In genomic region chrX:22922961-22923360, GRCh38 we compare ENCODE assay signal across 16 cellular contexts.
DNase-seq lines count a peak whose midpoint lies in the region; ATAC-seq, FAIRE-seq and TF ChIP-seq lines count a peak whose summit lies in the region.
"Had no signal": no experiment of that assay in that cellular context is flagged by ENCODE, and none has a peak within 500 bp of the region (broad histone marks: within the 10 kb centered on the region; RNA-seq: fewer than 3 reads in every experiment).

No MANE protein-coding gene starts in this region.

- ATAC-seq in HepG2 (no peak), right lobe of liver (no peak)
- ATAC-seq in effector memory CD8-positive, alpha-beta T cell (replicated peaks): no peak

- no peaks in the 10 kb centered on the region for H4K20me1 ChIP-seq in HepG2 (ENCODE audit: insufficient read depth, low read length)

- TF ChIP-seq POLR2A in HepG2 (IDR thresholded peaks at IDR 0.05; ENCODE audit: insufficient read depth in 1 of 2, low read depth in 2 of 2, low read length in 2 of 2) (no peak), right lobe of liver (IDR thresholded peaks at IDR 0.05) (no peak)

- H3K36me3 Mint-ChIP-seq in CD8-positive, alpha-beta memory T cell: no peaks in the 10 kb centered on the region
- no peaks in the 10 kb centered on the region for H3K36me3 Mint-ChIP-seq in effector memory CD8-positive, alpha-beta T cell (ENCODE audit: insufficient read depth)
- H3K36me3 Mint-ChIP-seq: activated CD4-positive, alpha-beta memory T cell treated with anti-CD3 and anti-CD28 coated beads for 36 hours had no signal

- no peak for TF ChIP-seq RAD21 in HepG2 (CRISPR knock-in tag; IDR thresholded peaks at IDR 0.05)

- no TSS peak for BruUV-seq in HepG2 (replicated peaks; lab: Mats Ljungman, UMichigan)

- no peaks in the 10 kb centered on the region for H3K9me3 ChIP-seq in HepG2 (ENCODE audit: low read length)
- no peaks in the 10 kb centered on the region for H3K9me3 ChIP-seq in right lobe of liver
- H3K9me3 ChIP-seq in adipocyte (ENCODE audit: control insufficient read depth, low read length): no peaks in the 10 kb centered on the region
- no peaks in the 10 kb centered on the region for H3K9me3 ChIP-seq in CD8-positive, alpha-beta memory T cell (ENCODE audit: low read length)
- H3K9me3 ChIP-seq: thyroid gland had no signal

- no peak for FAIRE-seq in HepG2 (lab: Jason Lieb, UNC)
- FAIRE-seq: frontal cortex, TTC549 had no signal

- H3K9ac ChIP-seq in HepG2 (ENCODE audit: insufficient read depth, low read depth, low read length) (no peak overlapping the region), adipocyte (ENCODE audit: low read length) (no peak overlapping the region)

- H3K79me2 ChIP-seq in HepG2 (ENCODE audit: insufficient read depth, low read length): no peaks in the 10 kb centered on the region

- intact Hi-C loops in HepG2 (cut with micrococcal nuclease; ENCODE audit: unreplicated experiment) (no loop called here), right lobe of liver (cut with DNase I) (no loop called here)

- TF ChIP-seq CTCF in HepG2 (CRISPR knock-in tag; IDR thresholded peaks at IDR 0.05) (no peak), right lobe of liver (IDR thresholded peaks at IDR 0.05) (no peak), fibroblast of the aortic adventitia (IDR thresholded peaks at IDR 0.05; ENCODE audit: insufficient read depth, low read length) (no peak)

- H3K27me3 Mint-ChIP-seq in CD8-positive, alpha-beta memory T cell: no peaks in the 10 kb centered on the region
- H3K27me3 Mint-ChIP-seq in effector memory CD8-positive, alpha-beta T cell: no peaks in the 10 kb centered on the region
- H3K27me3 Mint-ChIP-seq: activated CD4-positive, alpha-beta memory T cell treated with anti-CD3 and anti-CD28 coated beads for 36 hours had no signal

- no peak overlapping the region for H2AFZ ChIP-seq in HepG2 (ENCODE audit: low read length)

- peaks cover 0 to 2% (median 0%) of the 10 kb centered on the region in 5 donors for H3K9me3 Mint-ChIP-seq in CD8-positive, alpha-beta memory T cell
- peaks cover 0 to 11% of the 10 kb centered on the region in 2 donors for H3K9me3 Mint-ChIP-seq in effector memory CD8-positive, alpha-beta T cell
- H3K9me3 Mint-ChIP-seq: activated CD4-positive, alpha-beta memory T cell treated with anti-CD3 and anti-CD28 coated beads for 36 hours; activated T-helper 1 cell treated with anti-CD3 and anti-CD28 coated beads, Interleukin-12 subunit alpha, Interleukin-12 subunit beta, Interleukin-2, Interleukin-4 antibody, amounts not matched to agents 30 ng/mL and 10 ng/mL and 1 ng/mL, durations not matched to agents 14 hours and 24 hours and 36 hours; nephron progenitor cell had no signal

- POLR2A ChIA-PET in HepG2 (lab: Yijun Ruan, JAX): no interaction called here
- POLR2A ChIA-PET in CD8-positive, alpha-beta memory T cell (lab: Charles Lee): no interaction called here

- TF ChIP-seq EP300 in HepG2 (IDR thresholded peaks at IDR 0.05; ENCODE audit: low read depth in 2 of 2, low read length in 2 of 2) (no peak), HepG2 (CRISPR knock-in tag; IDR thresholded peaks at IDR 0.05; ENCODE audit: borderline replicate concordance) (no peak)

- H3K36me3 ChIP-seq in HepG2 (replicated peaks in 1 of 2; ENCODE audit: control insufficient read depth in 1 of 2, insufficient read depth in 2 of 2, low read length in 2 of 2) (no peaks in the 10 kb centered on the region), right lobe of liver (no peaks in the 10 kb centered on the region), adipocyte (ENCODE audit: control insufficient read depth, insufficient read depth, low read length, severe bottlenecking) (no peaks in the 10 kb centered on the region)
- no peaks in the 10 kb centered on the region for H3K36me3 ChIP-seq in CD8-positive, alpha-beta memory T cell (ENCODE audit: insufficient read depth, low read length)
- H3K36me3 ChIP-seq: thyroid gland had no signal

- H3K4me2 ChIP-seq in HepG2 (ENCODE audit: low read depth, low read length): no peak overlapping the region

- H3K4me3 ChIP-seq in HepG2 (replicated peaks in 1 of 3; ENCODE audit: insufficient read depth in 1 of 3, low read depth in 2 of 3, low read length in 3 of 3) (no peak overlapping the region), right lobe of liver (no peak overlapping the region), adipocyte (ENCODE audit: low read length) (no peak overlapping the region), fibroblast of the aortic adventitia (ENCODE audit: low read depth, low read length) (no peak overlapping the region)
- H3K4me3 ChIP-seq in CD8-positive, alpha-beta memory T cell (ENCODE audit: low read length): no peak overlapping the region
- H3K4me3 ChIP-seq: thyroid gland had no signal

- in situ Hi-C loops in HepG2 (cut with HindIII; ENCODE audit: extremely low pct_ligation_motif_present, low pct_unique_long_range_greater_than_20kb): no loop called here

- CTCF ChIA-PET in HepG2 (lab: Yijun Ruan, JAX; ENCODE audit: low intra/inter-chr PET ratio, low total read pairs): no interaction called here
- CTCF ChIA-PET in CD8-positive, alpha-beta memory T cell (lab: Charles Lee): no interaction called here

- H3K4me1 ChIP-seq in HepG2 (ENCODE audit: insufficient read depth, low read length): no peaks in the 10 kb centered on the region
- no peaks in the 10 kb centered on the region for H3K4me1 ChIP-seq in right lobe of liver
- no peaks in the 10 kb centered on the region for H3K4me1 ChIP-seq in adipocyte (ENCODE audit: control insufficient read depth, insufficient read depth, low read length)
- H3K4me1 ChIP-seq in CD8-positive, alpha-beta memory T cell (ENCODE audit: insufficient read depth, low read length): no peaks in the 10 kb centered on the region
- H3K4me1 ChIP-seq: thyroid gland had no signal

- DNase-seq in HepG2 (ENCODE audit: low spot score) (no peak), right lobe of liver (no peak), adipocyte (ENCODE audit: low read depth) (peak; percentile 30), fibroblast of the aortic adventitia (ENCODE audit: low read depth) (peak; percentile 82), NCI-H2029 treated with DMSO at 0.1 percent for 48 hours (lab: John Stamatoyannopoulos, UW) (no peak)
- no peak for DNase-seq in CD8-positive, alpha-beta memory T cell
- DNase-seq in stimulated activated CD4-positive, alpha-beta T cell treated with anti-CD3 and anti-CD28 coated beads, Interleukin-4, amount 100 ng/mL, for 4 hours: no peak
- DNase-seq in effector memory CD8-positive, alpha-beta T cell: no peak
- DNase-seq: activated CD4-positive, alpha-beta memory T cell treated with anti-CD3 and anti-CD28 coated beads for 36 hours; anterior cingulate cortex; NCI-H1105; nephron progenitor cell; thyroid gland had no signal

- H3K27me3 ChIP-seq in HepG2 (ENCODE audit: control insufficient read depth in 1 of 2, insufficient read depth in 2 of 2, low read length in 2 of 2): no peaks in the 10 kb centered on the region
- no peaks in the 10 kb centered on the region for H3K27me3 ChIP-seq in right lobe of liver
- peaks cover 3% of the 10 kb centered on the region for H3K27me3 ChIP-seq in adipocyte (replicated peaks; ENCODE audit: control insufficient read depth, insufficient read depth, low read length)
- H3K27me3 ChIP-seq in CD8-positive, alpha-beta memory T cell (ENCODE audit: insufficient read depth, low read length, poor library complexity, severe bottlenecking): no peaks in the 10 kb centered on the region
- H3K27me3 ChIP-seq: thyroid gland had no signal

- H3K4me1 Mint-ChIP-seq in CD8-positive, alpha-beta memory T cell: no peaks in the 10 kb centered on the region
- no peaks in the 10 kb centered on the region for H3K4me1 Mint-ChIP-seq in effector memory CD8-positive, alpha-beta T cell (ENCODE audit: low read depth in 2 of 2)

- H3K27ac Mint-ChIP-seq in CD8-positive, alpha-beta memory T cell: no peak overlapping the region
- no peak overlapping the region for H3K27ac Mint-ChIP-seq in effector memory CD8-positive, alpha-beta T cell
- H3K27ac Mint-ChIP-seq: activated CD4-positive, alpha-beta memory T cell treated with anti-CD3 and anti-CD28 coated beads for 36 hours; activated T-helper 1 cell treated with anti-CD3 and anti-CD28 coated beads, Interleukin-12 subunit alpha, Interleukin-12 subunit beta, Interleukin-2, Interleukin-4 antibody, amounts not matched to agents 30 ng/mL and 10 ng/mL and 1 ng/mL, durations not matched to agents 14 hours and 24 hours and 36 hours; nephron progenitor cell had no signal

- 3% methylated on average over 2 of the region's 5 CpGs for WGBS in HepG2 (ENCODE audit: low lambda C conversion rate)
- WGBS in right lobe of liver (ENCODE audit: insufficient coverage, low coverage, low lambda C conversion rate, missing lambda C conversion rate): 50% methylated on average over 5 of the region's 5 CpGs

- no peak overlapping the region for H3K4me3 Mint-ChIP-seq in CD8-positive, alpha-beta memory T cell
- no peak overlapping the region for H3K4me3 Mint-ChIP-seq in effector memory CD8-positive, alpha-beta T cell
- H3K4me3 Mint-ChIP-seq: activated CD4-positive, alpha-beta memory T cell treated with anti-CD3 and anti-CD28 coated beads for 36 hours; activated T-helper 1 cell treated with anti-CD3 and anti-CD28 coated beads, Interleukin-12 subunit alpha, Interleukin-12 subunit beta, Interleukin-2, Interleukin-4 antibody, amounts not matched to agents 30 ng/mL and 10 ng/mL and 1 ng/mL, durations not matched to agents 14 hours and 24 hours and 36 hours; nephron progenitor cell had no signal

- H3K27ac ChIP-seq in HepG2 (ENCODE audit: extremely low read length, insufficient read depth, low read length): no peak overlapping the region
- H3K27ac ChIP-seq in right lobe of liver: no peak overlapping the region
- H3K27ac ChIP-seq in CD8-positive, alpha-beta memory T cell (ENCODE audit: low read depth, low read length): no peak overlapping the region
- H3K27ac ChIP-seq: thyroid gland had no signal

TF ChIP-seq in HepG2, 621 proteins besides CTCF, POLR2A, EP300 and RAD21 (continues in another document):
- TF ChIP-seq CEBPB (IDR thresholded peaks at IDR 0.05; ENCODE audit: borderline replicate concordance, low read depth, low read length): peak; percentile 53; the same call in 1 of the 2 replicates
- TF ChIP-seq ZNF577 (CRISPR knock-in tag; IDR thresholded peaks at IDR 0.05; ENCODE audit: borderline replicate concordance, low read depth): no peak
- TF ChIP-seq ZNF253 (CRISPR knock-in tag; IDR thresholded peaks at IDR 0.05; ENCODE audit: borderline replicate concordance): no peak
- no peak for TF ChIP-seq GABPB1 (CRISPR knock-in tag; IDR thresholded peaks at IDR 0.05)
- TF ChIP-seq ZNF598 (CRISPR knock-in tag; IDR thresholded peaks at IDR 0.05; ENCODE audit: borderline replicate concordance): no peak

Comparison
In these comparisons a context has a peak if more than half of its experiments do, and no peak if none do; other contexts are left out.
1. DNase-seq: peak in adipocyte (single experiment) and fibroblast of the aortic adventitia (single experiment); none in HepG2 (single experiment), right lobe of liver (0 of 3), CD8-positive, alpha-beta memory T cell (0 of 5), stimulated activated CD4-positive, alpha-beta T cell treated with anti-CD3 and anti-CD28 coated beads, Interleukin-4, amount 100 ng/mL, for 4 hours (0 of 2), NCI-H2029 treated with DMSO at 0.1 percent for 48 hours (single experiment) and effector memory CD8-positive, alpha-beta T cell (0 of 3).